In the genomic region with DNA sequence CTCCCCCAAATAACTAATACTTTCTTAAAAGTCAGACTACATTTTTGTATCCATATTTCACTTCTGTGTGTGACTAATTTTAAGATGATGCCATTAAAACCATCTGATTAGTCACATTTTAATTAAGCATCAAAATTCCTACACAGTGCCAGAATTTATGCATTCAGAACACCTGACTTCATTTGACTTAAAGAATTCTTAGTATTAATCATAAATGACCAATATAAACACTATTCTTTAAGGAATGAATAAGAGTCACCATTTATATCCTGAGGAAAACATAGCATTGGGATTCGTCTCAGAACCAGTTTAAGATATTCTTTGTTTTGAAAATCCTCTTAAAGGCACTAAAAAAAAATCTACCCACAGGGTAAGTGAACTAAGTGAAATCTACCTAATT, we compare ENCODE assay signal across 22 cellular contexts.
"Had no signal": no experiment of that assay in that cellular context is flagged by ENCODE, and none has a peak within 500 bp of the region (broad histone marks: within the 10 kb centered on the region; RNA-seq: fewer than 3 reads in every experiment).

No MANE protein-coding gene starts in this region.

- ATAC-seq: activated T-helper 17 cell treated with anti-CD3 and anti-CD28 coated beads, Interleukin-2, amount 50 U/mL, for 72 hours; left lung had no signal

- H3K27me3 ChIP-seq: colonic mucosa, left lung had no signal

- H3K27me3 Mint-ChIP-seq: activated B cell treated with CpG ODN at 0.5 μM for 24 hours; activated CD4-positive, alpha-beta memory T cell treated with anti-CD3 and anti-CD28 coated beads for 36 hours; activated T-helper 17 cell treated with anti-CD3 and anti-CD28 coated beads, Interleukin-2, amount 50 U/mL, for 72 hours; brain had no signal

- H3K4me3 ChIP-seq: colonic mucosa, left lung had no signal

- H3K4me3 Mint-ChIP-seq: activated B cell treated with CpG ODN at 0.5 μM for 24 hours; activated CD4-positive, alpha-beta memory T cell treated with anti-CD3 and anti-CD28 coated beads for 36 hours; activated T-helper 17 cell treated with anti-CD3 and anti-CD28 coated beads, Interleukin-2, amount 50 U/mL, for 72 hours; brain; nephron progenitor cell had no signal

- H3K27ac Mint-ChIP-seq: activated B cell treated with CpG ODN at 0.5 μM for 24 hours; activated CD4-positive, alpha-beta memory T cell treated with anti-CD3 and anti-CD28 coated beads for 36 hours; activated T-helper 17 cell treated with anti-CD3 and anti-CD28 coated beads, Interleukin-2, amount 50 U/mL, for 72 hours; brain; nephron progenitor cell had no signal

- FAIRE-seq: frontal cortex had no signal

- H3K36me3 ChIP-seq: colonic mucosa had no signal

- H3K27ac ChIP-seq: colonic mucosa, left lung had no signal

- DNase-seq: activated B cell treated with CpG ODN at 0.5 μM for 24 hours; activated CD4-positive, alpha-beta memory T cell treated with anti-CD3 and anti-CD28 coated beads for 36 hours; activated CD4-positive, alpha-beta T cell treated with anti-CD3 and anti-CD28 coated beads for 4 hours; activated naive CD4-positive, alpha-beta T cell; activated T-cell treated with anti-CD3 and anti-CD28 coated beads for 4 hours; central memory CD4-positive, alpha-beta T cell; colonic mucosa; hypothalamus; left lung; midbrain; nephron progenitor cell; nucleus accumbens; retina; stimulated activated CD4-positive, alpha-beta T cell treated with anti-CD3 and anti-CD28 coated beads, Interleukin-12 subunit alpha, Interleukin-12 subunit beta, amount 100 ng/mL, for 4 hours; stimulated activated CD4-positive, alpha-beta T cell treated with anti-CD3 and anti-CD28 coated beads, Interleukin-1b, Interleukin-23, amount 100 ng/mL, for 48 hours; stimulated activated CD8-positive, alpha-beta memory T cell treated with anti-CD3 and anti-CD28 coated beads, Interleukin-4, amount 100 ng/mL, for 48 hours; stimulated activated naive CD4-positive, alpha-beta T cell; T-helper 1 cell; T-helper 9 cell had no signal

- H3K9me3 ChIP-seq: colonic mucosa, left lung had no signal

- H3K9me3 Mint-ChIP-seq: activated B cell treated with CpG ODN at 0.5 μM for 24 hours; activated CD4-positive, alpha-beta memory T cell treated with anti-CD3 and anti-CD28 coated beads for 36 hours; activated T-helper 17 cell treated with anti-CD3 and anti-CD28 coated beads, Interleukin-2, amount 50 U/mL, for 72 hours; nephron progenitor cell had no signal

- H3K4me1 Mint-ChIP-seq: activated B cell treated with CpG ODN at 0.5 μM for 24 hours; activated T-helper 17 cell treated with anti-CD3 and anti-CD28 coated beads, Interleukin-2, amount 50 U/mL, for 72 hours; brain; nephron progenitor cell had no signal
